ENCODE assay signal across 8 cellular contexts in the genomic region with DNA sequence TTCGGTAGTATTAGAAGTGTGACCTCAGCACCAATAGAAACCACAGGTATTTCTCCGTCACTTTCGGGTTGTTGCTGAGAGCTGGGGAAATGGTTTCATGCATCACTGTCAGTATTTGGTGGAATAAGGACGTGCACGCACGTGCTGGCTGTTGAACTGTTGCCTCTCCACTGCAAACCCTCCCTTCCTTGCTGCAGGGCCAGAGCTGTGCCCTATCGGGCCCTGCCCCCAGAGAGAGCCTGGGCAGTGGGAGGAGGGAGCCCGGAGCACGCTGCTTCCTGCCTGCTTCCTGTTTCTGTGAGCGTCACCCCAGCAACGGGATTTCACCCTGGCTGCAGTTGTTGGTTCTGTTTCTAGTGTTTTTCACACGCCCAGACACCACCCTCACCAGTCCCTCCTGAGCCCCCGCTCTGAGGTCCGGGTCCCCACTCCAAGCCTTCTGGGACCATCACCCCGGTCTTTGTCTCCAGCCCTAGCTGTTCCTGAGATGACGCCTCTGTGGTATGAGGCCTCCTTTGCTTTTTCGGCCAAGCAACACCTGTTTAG. TPM values are rescaled to one million over a fixed set of nuclear protein-coding genes. Genes with fewer than 3 reads are reported as not detected.
DNase-seq lines count a peak whose midpoint lies in the region; ATAC-seq, FAIRE-seq and TF ChIP-seq lines count a peak whose summit lies in the region.

No MANE protein-coding gene starts in this region.

- CTCF ChIA-PET in PC-9 (lab: Charles Lee), result interaction anchor here (0.6 to 1.1 kb wide), 2 partner anchors 18 to 62 kb away, joined by 4 read pairs; no protein-coding TSS in a partner anchor

- DNase-seq in AML-193 (lab: John Stamatoyannopoulos, UW), result peak; percentile 93 to 95
- peak; percentile 70 for DNase-seq in GM19239 (ENCODE audit: insufficient read length, low spot score)
- DNase-seq in PC-9, result peak in 1 of 2 experiments; percentile 88
- peak; percentile 72 for DNase-seq in activated T-helper 1 cell treated with Interleukin-2 at 50 U/mL for 16 hours (ENCODE audit: low read depth)
- peak; percentile 81 for DNase-seq in fibroblast of villous mesenchyme (ENCODE audit: low read depth)

- H3K4me2 ChIP-seq in PC-9, result no peak overlapping the region

- TF ChIP-seq CTCF in PC-9 (conservative IDR thresholded peaks at IDR 0.05) (no peak), fibroblast of villous mesenchyme (IDR thresholded peaks at IDR 0.05; ENCODE audit: insufficient read depth, low read depth, low read length) (no peak), neutrophil (IDR thresholded peaks at IDR 0.05) (peak; percentile 78)

- no peaks in the 10 kb centered on the region for H3K79me2 ChIP-seq in PC-9 (ENCODE audit: low read depth)

- H3K9me3 ChIP-seq in PC-9 (ENCODE audit: insufficient read depth, low read depth), result no peaks in the 10 kb centered on the region
- H3K9me3 ChIP-seq in neutrophil, result no peaks in the 10 kb centered on the region
- no peaks in the 10 kb centered on the region for H3K9me3 ChIP-seq in thymus (ENCODE audit: control insufficient read depth)

- intact Hi-C loops in PC-9 (cut with micrococcal nuclease; ENCODE audit: unreplicated experiment), result loop anchor here (1.0 to 2.0 kb wide), 2 partner anchors 16 to 24 kb away; no protein-coding TSS in a partner anchor

- peaks cover 23% of the 10 kb centered on the region for H3F3A ChIP-seq in PC-9 (ENCODE audit: insufficient read depth, low read depth)

- ATAC-seq in HG03378 (IDR thresholded peaks at IDR 0.05; ENCODE audit: unreplicated experiment), result peak; percentile 78

- no peak overlapping the region for H3K27ac ChIP-seq in PC-9
- peak overlapping the region; percentile 99 for H3K27ac ChIP-seq in neutrophil
- peak overlapping the region; percentile 93 for H3K27ac ChIP-seq in thymus (ENCODE audit: low read depth)

- no peaks in the 10 kb centered on the region for H4K20me1 ChIP-seq in PC-9 (ENCODE audit: insufficient read depth)

- POLR2A ChIA-PET in PC-9 (lab: Charles Lee; ENCODE audit: unreplicated experiment), result interaction anchor here (0.6 to 1.0 kb wide), 3 partner anchors 12 to 510 kb away, joined by 3 to 4 read pairs (median 3); no protein-coding TSS in a partner anchor

- 4% methylated on average over 17 of the region's 17 CpGs for WGBS in thymus

- no peaks in the 10 kb centered on the region for H3K27me3 ChIP-seq in PC-9 (ENCODE audit: insufficient read depth, low read depth)
- no peaks in the 10 kb centered on the region for H3K27me3 ChIP-seq in neutrophil
- no peaks in the 10 kb centered on the region for H3K27me3 ChIP-seq in thymus (ENCODE audit: control insufficient read depth, insufficient read depth)

- H3K9me2 ChIP-seq in PC-9 (ENCODE audit: insufficient read depth), result no peaks in the 10 kb centered on the region

- BruUV-seq in PC-9 (replicated peaks; lab: Mats Ljungman, UMichigan), result TSS peak; percentile 72

- FAIRE-seq in GM19239 (lab: Jason Lieb, UNC), result peak; percentile 99

- H3K36me3 ChIP-seq in PC-9 (ENCODE audit: low read depth), result no peaks in the 10 kb centered on the region
- H3K36me3 ChIP-seq in neutrophil, result no peaks in the 10 kb centered on the region
- no peaks in the 10 kb centered on the region for H3K36me3 ChIP-seq in thymus (ENCODE audit: control insufficient read depth, insufficient read depth)

- no peak overlapping the region for H3K4me3 ChIP-seq in PC-9
- no peak overlapping the region for H3K4me3 ChIP-seq in fibroblast of villous mesenchyme (ENCODE audit: low read depth, low read length)
- peak overlapping the region; percentile 64 to 71 for H3K4me3 ChIP-seq in neutrophil (ENCODE audit: low read depth in 1 of 2, low read length in 1 of 2)
- H3K4me3 ChIP-seq in thymus (ENCODE audit: low read length), result peak overlapping the region; percentile 39

- H3K4me1 ChIP-seq in PC-9 (replicated peaks; ENCODE audit: insufficient read depth), result peaks cover 27% of the 10 kb centered on the region
- H3K4me1 ChIP-seq in neutrophil (ENCODE audit: control insufficient read depth in 1 of 2, insufficient read depth in 1 of 2, low read depth in 1 of 2, low read length in 1 of 2), result peaks cover 66 to 71% of the 10 kb centered on the region in 2 experiments
- peaks cover 21% of the 10 kb centered on the region for H3K4me1 ChIP-seq in thymus (ENCODE audit: control insufficient read depth, insufficient read depth, low read length)

- H2AFZ ChIP-seq in PC-9, result no peak overlapping the region

RNA-seq across cellular contexts. Expression of a gene that starts 47.4 kb away (rescaled TPM):
- 221 and 238 TPM in 2 replicates for total RNA-seq in PC-9 (2021)
- 63.5 and 64.3 TPM in 2 replicates for total RNA-seq in fibroblast of villous mesenchyme
- polyA plus RNA-seq in thymus, result 62.6 TPM

Comparison
In these comparisons a context has a peak if more than half of its experiments do, and no peak if none do; other contexts are left out.
1. H3K4me3 ChIP-seq: peak in neutrophil (2 of 2) and thymus (single experiment); none in PC-9 (single experiment) and fibroblast of villous mesenchyme (single experiment).